Comparison of ENCODE assay signal across 17 cellular contexts in the genomic region with DNA sequence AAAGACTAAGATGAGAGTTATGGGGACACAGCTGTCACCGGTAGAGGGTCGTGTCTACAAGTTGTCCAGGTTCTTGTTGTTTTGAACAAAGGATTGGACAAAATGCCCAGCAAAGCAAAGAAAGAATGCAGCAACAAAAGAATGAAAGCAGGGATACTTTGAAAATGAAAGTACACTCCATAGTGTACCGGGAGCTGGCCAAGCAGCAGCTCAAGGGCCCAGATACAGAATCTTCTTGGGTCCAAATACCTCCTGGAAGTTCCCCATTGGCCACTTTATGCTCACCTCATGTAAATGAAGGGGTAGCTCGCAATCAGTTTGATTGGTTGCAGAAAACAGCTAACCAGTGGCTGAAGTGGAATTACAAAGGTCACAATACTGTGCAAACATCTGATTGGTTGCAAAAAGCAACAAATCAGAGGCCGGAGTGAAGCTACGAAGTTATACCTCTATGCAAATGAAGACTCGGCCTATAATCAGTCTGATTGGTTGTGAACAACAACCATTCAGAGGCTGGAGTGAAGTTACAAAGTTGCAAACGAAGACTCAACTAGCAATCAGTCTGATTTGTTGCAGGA.
DNase-seq lines count a peak whose midpoint lies in the region; ATAC-seq, FAIRE-seq and TF ChIP-seq lines count a peak whose summit lies in the region.
"Had no signal": no experiment of that assay in that cellular context is flagged by ENCODE, and none has a peak within 500 bp of the region (broad histone marks: within the 10 kb centered on the region; RNA-seq: fewer than 3 reads in every experiment).

No MANE protein-coding gene starts in this region.

- H3K4me2 ChIP-seq in PC-3 (ENCODE audit: low read length) = peak overlapping the region; percentile 31

- H3K27ac ChIP-seq in PC-3 (ENCODE audit: low read length) = no peak overlapping the region
- H3K27ac ChIP-seq in small intestine (ENCODE audit: low read depth in 1 of 2, low read length in 1 of 2) = no peak overlapping the region
- H3K27ac ChIP-seq: HL-60 had no signal

- H3K4me3 ChIP-seq in PC-3 (ENCODE audit: low read length) (peak overlapping the region; percentile 24; the same call in 1 of the 2 replicates), small intestine (ENCODE audit: low read depth in 1 of 2, low read length in 2 of 2) (no peak overlapping the region)

- intact Hi-C loops in PC-3 (cut with micrococcal nuclease) = loop anchor here (10.0 kb wide), 1 partner anchor 475 kb away; a partner anchor contains a TSS

- FAIRE-seq in small intestine (lab: Jason Lieb, UNC) = no peak
- FAIRE-seq: H54 had no signal

- no peaks in the 10 kb centered on the region for H3K79me2 ChIP-seq in PC-3 (ENCODE audit: low read length)

- H3K9ac ChIP-seq in PC-3 (ENCODE audit: low read length) = no peak overlapping the region

- POLR2A ChIA-PET in PC-3 (lab: Charles Lee; ENCODE audit: unreplicated experiment) = no interaction called here

- H3K36me3 ChIP-seq in PC-3 (ENCODE audit: low read depth, low read length) = no peaks in the 10 kb centered on the region
- H3K36me3 ChIP-seq in small intestine (ENCODE audit: control insufficient read depth in 2 of 2, insufficient read depth in 2 of 2, low read length in 2 of 2) = no peaks in the 10 kb centered on the region

- no peaks in the 10 kb centered on the region for H3K27me3 ChIP-seq in PC-3 (ENCODE audit: low read length)
- no peaks in the 10 kb centered on the region for H3K27me3 ChIP-seq in small intestine (ENCODE audit: control insufficient read depth in 2 of 2, insufficient read depth in 2 of 2, low read length in 2 of 2)

- H3K4me1 ChIP-seq in PC-3 (ENCODE audit: insufficient read depth, low read length) (no peaks in the 10 kb centered on the region), small intestine (ENCODE audit: control insufficient read depth in 2 of 2, insufficient read depth in 1 of 2, low read depth in 1 of 2, low read length in 1 of 2) (no peaks in the 10 kb centered on the region)
- H3K4me1 ChIP-seq: Caco-2 had no signal

- H4K20me1 ChIP-seq in PC-3 (ENCODE audit: low read length) = no peaks in the 10 kb centered on the region

- DNase-seq in ELR (ENCODE audit: low read depth) (peak; percentile 39), HT1080 (ENCODE audit: low read depth) (peak; percentile 41), PC-3 (no peak), myocyte (ENCODE audit: low read depth) (peak; percentile 2), CD1c-positive myeloid dendritic cell (ENCODE audit: extremely low spot score) (no peak), small intestine (no peak)
- DNase-seq: Caco-2, GDM1, KG1, NCI-H1417, NCI-H2029, NCI-H2227 treated with DMSO at 0.1 percent for 48 hours, NCI-H524 treated with DMSO at 0.1 percent for 48 hours had no signal

- no peaks in the 10 kb centered on the region for H3K9me2 ChIP-seq in PC-3 (replicated peaks; ENCODE audit: low read length)

- peak overlapping the region; percentile 63 for H2AFZ ChIP-seq in PC-3 (ENCODE audit: low read length)

- H3K9me3 ChIP-seq in PC-3 (ENCODE audit: low read length) (no peaks in the 10 kb centered on the region), small intestine (ENCODE audit: control insufficient read depth, low read depth) (no peaks in the 10 kb centered on the region)
- H3K9me3 ChIP-seq: Caco-2 had no signal

- TF ChIP-seq CTCF in PC-3 (conservative IDR thresholded peaks at IDR 0.05; ENCODE audit: low read depth, low read length) = no peak

- 82 to 85% (median 83%) methylated on average over 8 of the region's 8 CpGs for WGBS in small intestine, 3 donors

- no TSS peak for BruUV-seq in PC-3 (replicated peaks; lab: Mats Ljungman, UMichigan)

- no peaks in the 10 kb centered on the region for H3F3A ChIP-seq in PC-3 (ENCODE audit: low read length, unreplicated experiment)

- CTCF ChIA-PET in PC-3 (lab: Charles Lee) = no interaction called here

- ATAC-seq in PC-3 (no peak), HG02840 (IDR thresholded peaks at IDR 0.05; ENCODE audit: low FRiP score, unreplicated experiment) (no peak), GM21528 (IDR thresholded peaks at IDR 0.05; ENCODE audit: low FRiP score, unreplicated experiment) (no peak)

Comparison
In these comparisons a context has a peak if more than half of its experiments do, and no peak if none do; other contexts are left out.
1. DNase-seq: peak in ELR (single experiment), HT1080 (single experiment) and myocyte (single experiment); none in PC-3 (single experiment), CD1c-positive myeloid dendritic cell (single experiment) and small intestine (single experiment).